Comparison of ENCODE assay signal across 13 cellular contexts in the genomic region with DNA sequence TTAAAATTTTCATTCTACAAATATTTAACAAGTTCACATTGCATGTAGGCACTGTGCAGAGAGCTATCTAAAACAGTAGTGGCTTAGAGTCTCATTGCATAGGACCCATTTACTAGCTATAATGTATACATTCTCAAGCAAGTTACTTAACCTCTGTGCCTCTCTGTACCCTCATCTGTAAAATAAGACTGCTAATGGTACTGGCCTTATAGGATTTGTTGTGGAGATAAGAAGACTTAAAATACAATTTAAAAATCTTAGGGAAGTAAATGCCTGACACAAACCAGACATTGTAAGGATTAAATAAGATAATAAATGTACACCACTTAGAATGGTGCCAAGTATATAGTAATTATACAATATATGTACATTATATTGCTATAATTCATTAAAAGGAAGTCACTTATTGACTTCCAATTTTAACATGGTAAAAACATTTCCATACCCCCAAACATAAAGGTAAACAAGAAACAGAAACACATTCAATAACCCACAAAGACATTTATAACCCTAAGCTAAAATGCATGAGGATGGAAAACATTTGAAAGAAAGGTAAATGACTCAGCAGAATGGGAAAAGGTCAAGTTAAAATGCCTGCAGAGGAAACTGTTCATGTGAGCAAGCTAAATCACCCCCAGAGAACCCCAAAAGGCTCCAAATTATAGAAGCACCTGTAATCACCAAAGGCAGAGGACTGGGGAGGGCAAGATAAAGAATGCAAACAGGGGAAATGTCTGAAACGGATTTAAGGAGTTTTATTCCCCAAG. TPM values are rescaled to one million over a fixed set of nuclear protein-coding genes. Genes with fewer than 3 reads are reported as not detected.
A peak's percentile ranks its signal among the peaks of the same experiment; 100 is the strongest.
DNase-seq lines count a peak whose midpoint lies in the region; ATAC-seq, FAIRE-seq and TF ChIP-seq lines count a peak whose summit lies in the region.
"Had no signal": no experiment of that assay in that cellular context is flagged by ENCODE, and none has a peak within 500 bp of the region (broad histone marks: within the 10 kb centered on the region; RNA-seq: fewer than 3 reads in every experiment).

No MANE protein-coding gene starts in this region.

- no peak for DNase-seq in activated T-cell treated with anti-CD3 and anti-CD28 coated beads, Interleukin-2, amount 50 U/mL, for 24 hours
- DNase-seq in activated T-cell treated with anti-CD3 and anti-CD28 coated beads, Interleukin-2, amount 50 U/mL, for 1 hour = no peak
- DNase-seq in NCI-H460 (ENCODE audit: extremely low read depth, low read depth) (peak; percentile 32), K562 (ENCODE audit: extremely low read depth in 1 of 4, low spot score in 3 of 4) (peak in 2 of 4 experiments; percentile 13 to 37), esophagus squamous epithelium (lab: John Stamatoyannopoulos, UW) (no peak), suprapubic skin (ENCODE audit: low spot score in 2 of 2) (no peak)
- no peak for DNase-seq in stimulated activated naive B cell treated with anti-CD40 and anti-IgM and Interleukin-4, amounts not matched to agents 10 μg/mL and 1 μg/mL and 100 μg/mL, for 72 hours
- DNase-seq: mesenchymal stem cell; NCI-H774; stimulated activated CD4-positive, alpha-beta T cell treated with anti-CD3 and anti-CD28 coated beads, Interleukin-4, amount 100 ng/mL, for 4 hours; T-helper 9 cell had no signal

- no peaks in the 10 kb centered on the region for H3K9me1 ChIP-seq in K562 (ENCODE audit: control insufficient read depth, insufficient read depth, low read length)

- H3K4me3 ChIP-seq in K562 (no peak overlapping the region), esophagus squamous epithelium (no peak overlapping the region), suprapubic skin (no peak overlapping the region)

- TF ChIP-seq RAD21 in K562 (CRISPR knock-in tag; conservative IDR thresholded peaks at IDR 0.05 in 1 of 2, IDR thresholded peaks at IDR 0.05 in 1 of 2) = no peak

- H3K27ac Mint-ChIP-seq in activated T-cell treated with anti-CD3 and anti-CD28 coated beads, Interleukin-2, amount 50 U/mL, for 24 hours = peak overlapping the region; percentile 74
- H3K27ac Mint-ChIP-seq in stimulated activated naive B cell treated with anti-CD40 and anti-IgM and Interleukin-4, amounts not matched to agents 10 μg/mL and 1 μg/mL and 100 μg/mL, for 72 hours = peak overlapping the region; percentile 90

- in situ Hi-C loops in K562 (cut with MboI) = no loop called here

- H3K27me3 Mint-ChIP-seq in activated T-cell treated with anti-CD3 and anti-CD28 coated beads, Interleukin-2, amount 50 U/mL, for 24 hours = no peaks in the 10 kb centered on the region
- H3K27me3 Mint-ChIP-seq in stimulated activated naive B cell treated with anti-CD40 and anti-IgM and Interleukin-4, amounts not matched to agents 10 μg/mL and 1 μg/mL and 100 μg/mL, for 72 hours = no peaks in the 10 kb centered on the region

- H3K9me3 Mint-ChIP-seq in activated T-cell treated with anti-CD3 and anti-CD28 coated beads, Interleukin-2, amount 50 U/mL, for 24 hours = no peaks in the 10 kb centered on the region
- H3K9me3 Mint-ChIP-seq in stimulated activated naive B cell treated with anti-CD40 and anti-IgM and Interleukin-4, amounts not matched to agents 10 μg/mL and 1 μg/mL and 100 μg/mL, for 72 hours = no peaks in the 10 kb centered on the region

- TF ChIP-seq POLR2A in K562 (conservative IDR thresholded peaks at IDR 0.05) = no peak
- no peak for TF ChIP-seq POLR2A in esophagus squamous epithelium (IDR thresholded peaks at IDR 0.05)
- no peak for TF ChIP-seq POLR2A in suprapubic skin (IDR thresholded peaks at IDR 0.05)

- peak; percentile 59 for FAIRE-seq in K562 (lab: Jason Lieb, UNC)

- POLR2A ChIA-PET in K562 (lab: Yijun Ruan, JAX) = no interaction called here

- H4K20me1 ChIP-seq in K562 (replicated peaks; ENCODE audit: control insufficient read depth, insufficient read depth, low read length) = no peaks in the 10 kb centered on the region

- CTCF ChIA-PET in K562 (lab: Yijun Ruan, JAX; ENCODE audit: low intra/inter-chr PET ratio) = no interaction called here

- intact Hi-C loops in K562 (cut with micrococcal nuclease) (no loop called here), esophagus squamous epithelium (cut with DNase I) (no loop called here)

- peak overlapping the region; percentile 59 for H2AFZ ChIP-seq in K562 (ENCODE audit: low read depth, low read length)

- H3K27ac ChIP-seq in K562 (ENCODE audit: extremely low read depth, low read depth, low read length) = peak overlapping the region; percentile 67; the same call in 1 of the 3 replicates
- H3K27ac ChIP-seq in esophagus squamous epithelium = no peak overlapping the region
- no peak overlapping the region for H3K27ac ChIP-seq in suprapubic skin

- peaks cover 19% of the 10 kb centered on the region; the same call in 2 of the 3 replicates for H3K79me2 ChIP-seq in K562 (ENCODE audit: control insufficient read depth, insufficient read depth, low read length)

- H3K4me1 ChIP-seq in K562 (replicated peaks in 1 of 2; ENCODE audit: control insufficient read depth in 2 of 2, insufficient read depth in 2 of 2, low read length in 2 of 2) (peaks cover 0 to 18% of the 10 kb centered on the region in 2 experiments; a peak in 4 of 5 replicates), esophagus squamous epithelium (peaks cover 0 to 11% (median 9%) of the 10 kb centered on the region in 3 donors), suprapubic skin (peaks cover 9% of the 10 kb centered on the region)

- no peak for TF ChIP-seq CTCF in K562 (IDR thresholded peaks at IDR 0.05 in 2 of 3, conservative IDR thresholded peaks at IDR 0.05 in 1 of 3; ENCODE audit: insufficient read depth in 2 of 3, low read depth in 1 of 3, low read length in 3 of 3)
- TF ChIP-seq CTCF in esophagus squamous epithelium (IDR thresholded peaks at IDR 0.05) = no peak
- no peak for TF ChIP-seq CTCF in suprapubic skin (IDR thresholded peaks at IDR 0.05)

- peaks cover 14% of the 10 kb centered on the region for H3K36me3 Mint-ChIP-seq in activated T-cell treated with anti-CD3 and anti-CD28 coated beads, Interleukin-2, amount 50 U/mL, for 24 hours (ENCODE audit: low read depth)
- peaks cover 0 to 2% of the 10 kb centered on the region in 2 donors for H3K36me3 Mint-ChIP-seq in stimulated activated naive B cell treated with anti-CD40 and anti-IgM and Interleukin-4, amounts not matched to agents 10 μg/mL and 1 μg/mL and 100 μg/mL, for 72 hours

- BruUV-seq in K562 (replicated peaks; lab: Mats Ljungman, UMichigan) = no TSS peak

- H3K9ac ChIP-seq in K562 (ENCODE audit: insufficient read depth in 1 of 2, low read depth in 2 of 2, low read length in 2 of 2) = peak overlapping the region in 1 of 2 experiments; percentile 16; a peak in 1 of 4 replicates

- H3K36me3 ChIP-seq in K562 (ENCODE audit: control insufficient read depth, insufficient read depth, low read length) = no peaks in the 10 kb centered on the region
- peaks cover 0 to 6% (median 0%) of the 10 kb centered on the region in 3 donors for H3K36me3 ChIP-seq in esophagus squamous epithelium
- no peaks in the 10 kb centered on the region for H3K36me3 ChIP-seq in suprapubic skin

- H3K9me3 ChIP-seq in K562 (replicated peaks; ENCODE audit: control insufficient read depth, insufficient read depth, low read depth, low read length) (no peaks in the 10 kb centered on the region), esophagus squamous epithelium (peaks cover 0 to 4% (median 0%) of the 10 kb centered on the region in 3 donors), suprapubic skin (no peaks in the 10 kb centered on the region)

- TF ChIP-seq EP300 in K562 (IDR thresholded peaks at IDR 0.05; ENCODE audit: low read length) (no peak), suprapubic skin (IDR thresholded peaks at IDR 0.05) (no peak)

- peak overlapping the region; percentile 37; the same call in 1 of the 2 replicates for H3K4me2 ChIP-seq in K562 (ENCODE audit: insufficient read depth, low read length)

- peak; percentile 65 for ATAC-seq in K562
- peak in 1 of 2 donors; percentile 45 for ATAC-seq in stimulated activated naive B cell treated with anti-CD40 and anti-IgM and Interleukin-4, amounts not matched to agents 10 μg/mL and 1 μg/mL and 100 μg/mL, for 72 hours (replicated peaks)
- ATAC-seq in HG03457 (IDR thresholded peaks at IDR 0.05; ENCODE audit: unreplicated experiment) = no peak
- ATAC-seq: Right ventricle myocardium inferior had no signal

- peaks cover 51% of the 10 kb centered on the region for H3K4me1 Mint-ChIP-seq in activated T-cell treated with anti-CD3 and anti-CD28 coated beads, Interleukin-2, amount 50 U/mL, for 24 hours (ENCODE audit: low read depth)
- H3K4me1 Mint-ChIP-seq in stimulated activated naive B cell treated with anti-CD40 and anti-IgM and Interleukin-4, amounts not matched to agents 10 μg/mL and 1 μg/mL and 100 μg/mL, for 72 hours = peaks cover 24 to 43% of the 10 kb centered on the region in 2 donors

- WGBS in K562 (ENCODE audit: insufficient coverage, low coverage, missing lambda C conversion rate) = 0% methylated on average over 1 of the region's 1 CpG
- WGBS in esophagus squamous epithelium, 2 donors = 57 to 93% methylated on average over 1 of the region's 1 CpG
- 93% methylated on average over 1 of the region's 1 CpG for WGBS in suprapubic skin

- peak overlapping the region; percentile 15 for H3K4me3 Mint-ChIP-seq in activated T-cell treated with anti-CD3 and anti-CD28 coated beads, Interleukin-2, amount 50 U/mL, for 24 hours
- peak overlapping the region; percentile 14 to 65 for H3K4me3 Mint-ChIP-seq in stimulated activated naive B cell treated with anti-CD40 and anti-IgM and Interleukin-4, amounts not matched to agents 10 μg/mL and 1 μg/mL and 100 μg/mL, for 72 hours

- H3K27me3 ChIP-seq in K562 (ENCODE audit: control insufficient read depth in 2 of 2, insufficient read depth in 2 of 2, low read length in 2 of 2) (no peaks in the 10 kb centered on the region), esophagus squamous epithelium (no peaks in the 10 kb centered on the region), suprapubic skin (no peaks in the 10 kb centered on the region)

RNA-seq across cellular contexts. Expression of a gene that starts 30.8 kb away (rescaled TPM):
- total RNA-seq in NCI-H460 (2014; rRNA removed; shearing (Covaris generic)) = 4.6 TPM in 2 replicates
- 3.5 and 3.6 TPM in 2 replicates for polyA plus RNA-seq in NCI-H460 (2014; cell fraction: nucleus; rRNA removed)
- total RNA-seq in K562 (2011; cell fraction: chromatin; rRNA removed; ENCODE audit: low replicate concordance) = 8.5 and 22.6 TPM in 2 replicates
- total RNA-seq in K562 (2011; cell fraction: nucleolus; rRNA removed) = 2.7 and 3.9 TPM in 2 replicates
- total RNA-seq in K562 (2011; cell fraction: nucleoplasm; rRNA removed) = 5.1 TPM in 2 replicates
- total RNA-seq in K562 (2014; rRNA removed) (4.9 and 5.1 TPM in 2 replicates), K562 (2014; rRNA removed; fragmentation: Illumina TruSeq; extraction: Trizol) (3.9 and 5.0 TPM in 2 replicates), K562 (2015; rRNA removed; fragmentation: Illumina TruSeq; extraction: Trizol) (4.4 and 5.5 TPM in 2 replicates), K562 (2021) (6.4 and 7.7 TPM in 2 replicates), esophagus squamous epithelium (10 to 100 TPM in 1 of 4 donors, 1 to 10 TPM in 3; 3.1 to 10.5 (median 8.1) TPM), suprapubic skin (10 to 100 TPM in 3 of 4 donors, 1 to 10 TPM in 1; 6.4 to 14.2 (median 11.2) TPM)
- polyA plus RNA-seq in K562 (2011; rRNA removed) (3.5 and 4.9 TPM in 2 replicates), K562 (2014; fragmentation: Illumina TruSeq; extraction: Trizol) (3.5 and 3.9 TPM in 2 replicates), K562 (2014; fragmentation: Nextera tagmentation; extraction: Ambion mirVana) (under 1 TPM; 0.88 to 0.96 TPM), K562 (2014; rRNA removed) (4.5 and 4.7 TPM in 2 replicates)
- 0.76 and 1.5 TPM in 2 replicates for polyA plus RNA-seq in K562 (2011; cell fraction: cytosol; rRNA removed)
- polyA plus RNA-seq in K562 (2011; cell fraction: nucleus; rRNA removed) = 5.3 and 6.0 TPM in 2 replicates
- 2.6 and 5.2 TPM in 2 replicates for polyA plus RNA-seq in K562 (2012)
- polyA minus RNA-seq in K562 (2011; rRNA and poly(A)+ RNA removed) = 7.4 and 10.9 TPM in 2 replicates
- polyA minus RNA-seq in K562 (2011; cell fraction: cytosol; rRNA and poly(A)+ RNA removed) = 0.91 and 2.2 TPM in 2 replicates
- 5.0 and 11.0 TPM in 2 replicates for polyA minus RNA-seq in K562 (2011; cell fraction: nucleus; rRNA and poly(A)+ RNA removed)
